10 cellular contexts compared by ENCODE assay signal in the genomic region with DNA sequence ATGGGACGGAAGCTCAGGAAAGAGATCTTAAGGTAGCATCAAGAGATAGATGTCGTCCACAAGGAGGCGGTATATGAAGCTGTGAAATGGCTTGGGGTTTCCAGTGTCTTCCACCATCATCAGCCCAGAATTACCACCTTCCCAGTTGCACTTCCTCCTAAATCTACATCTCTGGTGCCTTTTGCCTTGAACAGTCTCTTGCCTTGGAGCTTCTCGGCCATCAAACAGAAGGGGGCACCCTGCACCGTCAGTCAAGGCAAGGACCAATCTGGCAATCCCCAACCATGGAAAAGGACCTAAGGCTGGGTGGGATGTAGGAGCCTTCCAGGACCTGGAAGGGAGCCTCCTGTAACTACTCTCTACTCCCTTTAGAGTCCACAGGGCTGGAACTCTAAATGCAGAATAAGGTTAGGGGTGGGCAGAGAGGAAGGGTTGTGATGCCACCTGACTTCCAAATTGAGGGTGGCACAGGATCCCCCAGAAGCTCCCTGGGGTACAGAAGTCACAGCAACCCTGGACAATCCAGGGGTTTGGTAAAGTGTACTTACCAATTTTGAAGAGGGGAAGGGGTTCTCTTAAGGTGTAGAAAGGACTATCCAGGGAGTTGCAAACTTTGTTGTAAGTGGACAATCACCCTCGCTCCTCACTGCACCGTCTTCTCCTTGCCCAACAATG. TPM values are rescaled to one million over a fixed set of nuclear protein-coding genes. Genes with fewer than 3 reads are reported as not detected.
DNase-seq lines count a peak whose midpoint lies in the region; ATAC-seq and TF ChIP-seq lines count a peak whose summit lies in the region.
"Had no signal": no experiment of that assay in that cellular context is flagged by ENCODE, and none has a peak within 500 bp of the region (broad histone marks: within the 10 kb centered on the region; RNA-seq: fewer than 3 reads in every experiment).

No MANE protein-coding gene starts in this region.

- DNase-seq in NCI-H510A (lab: John Stamatoyannopoulos, UW) (peak; percentile 12), psoas muscle (peak in 1 of 2 donors; percentile 33), prostate gland (ENCODE audit: low spot score) (no peak), EL (no peak)
- no peak for DNase-seq in activated CD4-positive, alpha-beta T cell treated with anti-CD3 and anti-CD28 coated beads, Interleukin-2, amount 10 ng/mL, durations not matched to agents 24 days and 14 days
- DNase-seq in stimulated activated CD4-positive, alpha-beta T cell treated with anti-CD3 and anti-CD28 coated beads, Interleukin-12 subunit alpha, Interleukin-12 subunit beta, amount 100 ng/mL, for 4 hours, result no peak
- DNase-seq: activated T-cell treated with anti-CD3 and anti-CD28 coated beads, Interleukin-2, amount 50 U/mL, for 24 hours; pancreas had no signal

- no peaks in the 10 kb centered on the region for H3K36me3 ChIP-seq in psoas muscle (ENCODE audit: insufficient read depth in 1 of 2, low read depth in 1 of 2)
- no peaks in the 10 kb centered on the region for H3K36me3 ChIP-seq in prostate gland
- H3K36me3 ChIP-seq: pancreas had no signal

- ATAC-seq in GM18511 (IDR thresholded peaks at IDR 0.05; ENCODE audit: unreplicated experiment) (peak; percentile 64), esophagus mucosa (peak; percentile 46), psoas muscle (peak; percentile 70 to 80 (median 76))
- ATAC-seq: pancreas had no signal

- H3K4me3 Mint-ChIP-seq in activated CD4-positive, alpha-beta T cell treated with anti-CD3 and anti-CD28 coated beads, Interleukin-2, amount 10 ng/mL, durations not matched to agents 24 days and 14 days, result no peak overlapping the region
- H3K4me3 Mint-ChIP-seq: activated T-cell treated with anti-CD3 and anti-CD28 coated beads, Interleukin-2, amount 50 U/mL, for 24 hours had no signal

- peaks cover 3% of the 10 kb centered on the region for H3K4me1 Mint-ChIP-seq in activated CD4-positive, alpha-beta T cell treated with anti-CD3 and anti-CD28 coated beads, Interleukin-2, amount 10 ng/mL, durations not matched to agents 24 days and 14 days

- H3K27me3 Mint-ChIP-seq in activated CD4-positive, alpha-beta T cell treated with anti-CD3 and anti-CD28 coated beads, Interleukin-2, amount 10 ng/mL, durations not matched to agents 24 days and 14 days, result peaks cover 45% of the 10 kb centered on the region

- no peaks in the 10 kb centered on the region for H3K9me3 ChIP-seq in psoas muscle
- no peaks in the 10 kb centered on the region for H3K9me3 ChIP-seq in prostate gland
- H3K9me3 ChIP-seq: pancreas had no signal

- TF ChIP-seq POLR2A in prostate gland (IDR thresholded peaks at IDR 0.05), result no peak

- no peaks in the 10 kb centered on the region for H3K9me3 Mint-ChIP-seq in activated CD4-positive, alpha-beta T cell treated with anti-CD3 and anti-CD28 coated beads, Interleukin-2, amount 10 ng/mL, durations not matched to agents 24 days and 14 days
- H3K9me3 Mint-ChIP-seq: activated T-cell treated with anti-CD3 and anti-CD28 coated beads, Interleukin-2, amount 50 U/mL, for 24 hours had no signal

- H3K27ac ChIP-seq in psoas muscle (no peak overlapping the region), prostate gland (no peak overlapping the region)
- H3K27ac ChIP-seq: pancreas had no signal

- H3K27ac Mint-ChIP-seq in activated CD4-positive, alpha-beta T cell treated with anti-CD3 and anti-CD28 coated beads, Interleukin-2, amount 10 ng/mL, durations not matched to agents 24 days and 14 days, result no peak overlapping the region
- H3K27ac Mint-ChIP-seq: activated T-cell treated with anti-CD3 and anti-CD28 coated beads, Interleukin-2, amount 50 U/mL, for 24 hours had no signal

- H3K4me1 ChIP-seq in psoas muscle, result peaks cover 6% of the 10 kb centered on the region
- peaks cover 3% of the 10 kb centered on the region for H3K4me1 ChIP-seq in prostate gland (replicated peaks)
- H3K4me1 ChIP-seq: pancreas had no signal

- peak overlapping the region; percentile 47 for H3K4me3 ChIP-seq in psoas muscle
- no peak overlapping the region for H3K4me3 ChIP-seq in prostate gland
- H3K4me3 ChIP-seq: pancreas had no signal

- H3K36me3 Mint-ChIP-seq in activated CD4-positive, alpha-beta T cell treated with anti-CD3 and anti-CD28 coated beads, Interleukin-2, amount 10 ng/mL, durations not matched to agents 24 days and 14 days (ENCODE audit: low read depth), result no peaks in the 10 kb centered on the region

- peak; percentile 57 for TF ChIP-seq CTCF in psoas muscle (IDR thresholded peaks at IDR 0.05)
- peak in 1 of 4 experiments; percentile 5 for TF ChIP-seq CTCF in prostate gland (IDR thresholded peaks at IDR 0.05)

- WGBS in psoas muscle, 3 donors, result 39 to 48% (median 40%) methylated on average over 7 of the region's 7 CpGs
- 54% methylated on average over 7 of the region's 7 CpGs for WGBS in prostate gland

- intact Hi-C loops in psoas muscle (cut with DNase I) (loop anchor here in 1 of 2 donors (1.0 to 10.0 kb wide), 3 partner anchors 83 to 392 kb away; no protein-coding TSS in a partner anchor), prostate gland (cut with DNase I) (no loop called here)
- intact Hi-C loops in activated CD4-positive, alpha-beta T cell treated with anti-CD3 and anti-CD28 coated beads, Interleukin-2, amount 10 ng/mL, durations not matched to agents 24 days and 14 days (cut with micrococcal nuclease), result no loop called here

- peaks cover 0 to 19% (median 11%) of the 10 kb centered on the region in 3 donors for H3K27me3 ChIP-seq in psoas muscle (ENCODE audit: insufficient read depth in 3 of 3, low read length in 2 of 3)
- H3K27me3 ChIP-seq in prostate gland (replicated peaks; ENCODE audit: insufficient read depth), result peaks cover 13% of the 10 kb centered on the region

RNA-seq across cellular contexts. Expression of gene RYR3, which starts 1.0 kb away (rescaled TPM):
- total RNA-seq in esophagus mucosa, result 0.72 TPM
- 100 to 1,000 TPM in 2 of 4 donors, 10 to 100 TPM in 2; 24.0 to 159 (median 114) TPM for total RNA-seq in psoas muscle
- polyA plus RNA-seq in psoas muscle, result 1 to 10 TPM; 2.5 to 8.3 (median 3.2) TPM
- total RNA-seq in prostate gland, result 1 to 10 TPM in 1 of 2 donors, under 1 TPM in 1; 0.41 to 2.3 TPM
- not detected in 2 replicates for total RNA-seq in activated CD4-positive, alpha-beta T cell treated with anti-CD3 and anti-CD28 coated beads, Interleukin-2, amount 10 ng/mL, durations not matched to agents 24 days and 14 days

Comparison
In these comparisons a context has a peak if more than half of its experiments do, and no peak if none do; other contexts are left out.
1. RNA of gene RYR3, which starts 1.0 kb away (total RNA-seq): 24.0 to 159 TPM in psoas muscle; 0.41 to 2.3 TPM in prostate gland, 0.72 TPM in esophagus mucosa (single experiment) and not detected in activated CD4-positive, alpha-beta T cell treated with anti-CD3 and anti-CD28 coated beads, Interleukin-2, amount 10 ng/mL, durations not matched to agents 24 days and 14 days; every median in the first group is over 4 times any median in the second.
2. Peak in every context shown above with its lines, with median percentiles within 50 percentile points of each other: ATAC-seq.